In genomic region chr10:21423850-21424249, GRCh38 we compare ENCODE assay signal across 17 cellular contexts.
A peak's percentile ranks its signal among the peaks of the same experiment; 100 is the strongest.
DNase-seq lines count a peak whose midpoint lies in the region; ATAC-seq, FAIRE-seq and TF ChIP-seq lines count a peak whose summit lies in the region.
"Had no signal": no experiment of that assay in that cellular context is flagged by ENCODE, and none has a peak within 500 bp of the region (broad histone marks: within the 10 kb centered on the region; RNA-seq: fewer than 3 reads in every experiment).

No MANE protein-coding gene starts in this region.

- H4K20me1 ChIP-seq in H1 (replicated peaks in 1 of 2; ENCODE audit: control insufficient read depth in 1 of 2, insufficient read depth in 2 of 2, low read length in 2 of 2) = no peaks in the 10 kb centered on the region

- H2AFZ ChIP-seq in H1 (ENCODE audit: low read length) = 0 out of 2 replicates have a peak overlapping the region, but pooled peaks have one; percentile 43

- no peak for ATAC-seq in Panc1
- no peak for ATAC-seq in HG03432 (IDR thresholded peaks at IDR 0.05; ENCODE audit: unreplicated experiment)
- no peak for ATAC-seq in Right ventricle myocardium inferior

- H3K9ac ChIP-seq in H1 (replicated peaks in 1 of 4; ENCODE audit: extremely low read depth in 1 of 4, low read depth in 3 of 4, low read length in 3 of 4) = no peak overlapping the region

- TF ChIP-seq CTCF in A673 (conservative IDR thresholded peaks at IDR 0.05; ENCODE audit: low read depth, low read length) (no peak), Panc1 (IDR thresholded peaks at IDR 0.05) (no peak), H1 (IDR thresholded peaks at IDR 0.05; ENCODE audit: control extremely low read depth in 1 of 3, insufficient read depth in 1 of 3, low read depth in 1 of 3, low read length in 3 of 3) (no peak)

- H3K56ac ChIP-seq in H1 (replicated peaks; ENCODE audit: insufficient read length, low read depth, low read length) = no peak overlapping the region

- H3K4me1 ChIP-seq in A673 (ENCODE audit: insufficient read depth, low read length, poor library complexity, severe bottlenecking) (peaks cover 30% of the 10 kb centered on the region), Panc1 (ENCODE audit: control insufficient read depth, insufficient read depth, low read length) (peaks cover 2% of the 10 kb centered on the region; the same call in 1 of the 2 replicates), H1 (replicated peaks in 1 of 4; ENCODE audit: control insufficient read depth in 3 of 4, insufficient read depth in 4 of 4, low read length in 3 of 4) (no peaks in the 10 kb centered on the region)

- no peak overlapping the region for H3K4me3 ChIP-seq in A673 (ENCODE audit: low read depth, low read length, poor library complexity, severe bottlenecking)
- H3K4me3 ChIP-seq in Panc1 (ENCODE audit: low read depth in 2 of 2, low read length in 2 of 2) = no peak overlapping the region
- no peak overlapping the region for H3K4me3 ChIP-seq in H1 (ENCODE audit: extremely low read depth in 1 of 4, insufficient read depth in 2 of 4, low read depth in 3 of 4, low read length in 4 of 4)
- H3K4me3 ChIP-seq: HAP-1 had no signal

- H3K79me1 ChIP-seq in H1 (ENCODE audit: low read depth, low read length) = no peaks in the 10 kb centered on the region

- no peaks in the 10 kb centered on the region for H3K23me2 ChIP-seq in H1 (ENCODE audit: low read depth, low read length)

- TSS peak; percentile 79 for BruUV-seq in A673 (replicated peaks; lab: Mats Ljungman, UMichigan)
- no TSS peak for BruUV-seq in Panc1 (replicated peaks; lab: Mats Ljungman, UMichigan)

- no peak for TF ChIP-seq POLR2A in H1 (IDR thresholded peaks at IDR 0.05; ENCODE audit: control extremely low read depth in 1 of 2, low read depth in 2 of 2, low read length in 2 of 2)

- no peak overlapping the region for H2BK12ac ChIP-seq in H1 (ENCODE audit: low read depth, low read length)

- no peak overlapping the region for H3K14ac ChIP-seq in H1 (ENCODE audit: insufficient read length)

- intact Hi-C loops in A673 (cut with micrococcal nuclease; ENCODE audit: unreplicated experiment) (no loop called here), Panc1 (cut with micrococcal nuclease; ENCODE audit: unreplicated experiment) (no loop called here), Right ventricle myocardium inferior (cut with DNase I) (no loop called here)

- no peak overlapping the region for H2BK120ac ChIP-seq in H1 (replicated peaks; ENCODE audit: low read depth, low read length)

- peak overlapping the region; percentile 97; the same call in 1 of the 2 replicates for H2BK20ac ChIP-seq in H1 (ENCODE audit: low read length)

- H4K5ac ChIP-seq in H1 (ENCODE audit: insufficient read length, low read depth, low read length) = no peak overlapping the region

- H3K27me3 ChIP-seq in A673 (replicated peaks; ENCODE audit: insufficient read depth, low read depth, low read length, poor library complexity) = no peaks in the 10 kb centered on the region
- no peaks in the 10 kb centered on the region for H3K27me3 ChIP-seq in Panc1 (ENCODE audit: control insufficient read depth, insufficient read depth, low read length)
- H3K27me3 ChIP-seq in H1 (replicated peaks in 1 of 4; ENCODE audit: control insufficient read depth in 3 of 4, extremely low read depth in 1 of 4, insufficient read depth in 3 of 4, low read length in 3 of 4) = no peaks in the 10 kb centered on the region; a peak in 1 of 7 replicates

- no peak overlapping the region; the same call in 1 of the 2 replicates for H3K18ac ChIP-seq in H1 (ENCODE audit: extremely low read depth, low read length)

- no peaks in the 10 kb centered on the region for H3K79me2 ChIP-seq in H1 (ENCODE audit: control insufficient read depth in 1 of 2, insufficient read depth in 2 of 2, low read length in 2 of 2)

- H3K36me3 ChIP-seq in A673 (ENCODE audit: insufficient read depth, low read length, poor library complexity, severe bottlenecking) (no peaks in the 10 kb centered on the region), Panc1 (ENCODE audit: control insufficient read depth, insufficient read depth, low read length) (no peaks in the 10 kb centered on the region), H1 (ENCODE audit: control insufficient read depth in 2 of 4, insufficient read depth in 4 of 4, low read length in 3 of 4) (peaks cover 0 to 3% (median under 1%) of the 10 kb centered on the region in 4 experiments; a peak in 1 of 8 replicates)
- H3K36me3 ChIP-seq: HAP-1 had no signal

- no peak for TF ChIP-seq EP300 in H1 (IDR thresholded peaks at IDR 0.05; ENCODE audit: borderline replicate concordance in 1 of 2, low read depth in 2 of 2, low read length in 2 of 2)

- H2AK5ac ChIP-seq in H1 (ENCODE audit: low read depth, low read length) = no peak overlapping the region

- no peak for TF ChIP-seq RAD21 in H1 (IDR thresholded peaks at IDR 0.05 in 1 of 2, conservative IDR thresholded peaks at IDR 0.05 in 1 of 2; ENCODE audit: low read depth in 2 of 2, low read length in 2 of 2)

- H2BK15ac ChIP-seq in H1 (ENCODE audit: low read length) = no peak overlapping the region

- H3K4me2 ChIP-seq in H1 (ENCODE audit: insufficient read depth in 1 of 2, low read depth in 2 of 2, low read length in 2 of 2) = no peak overlapping the region

- H4K91ac ChIP-seq in H1 (replicated peaks; ENCODE audit: insufficient read length, low read length) = peak overlapping the region; percentile 52

- H3K23ac ChIP-seq in H1 (ENCODE audit: insufficient read length) = no peak overlapping the region

- H2BK5ac ChIP-seq in H1 (ENCODE audit: low read depth, low read length) = no peak overlapping the region; the same call in 1 of the 2 replicates

- no peaks in the 10 kb centered on the region for H3K9me3 ChIP-seq in A673 (ENCODE audit: low read depth, low read length, poor library complexity, severe bottlenecking)
- H3K9me3 ChIP-seq in Panc1 (ENCODE audit: control insufficient read depth, insufficient read depth, low read depth, low read length) = no peaks in the 10 kb centered on the region
- H3K9me3 ChIP-seq in H1 (ENCODE audit: insufficient read depth in 2 of 2, low read depth in 1 of 2, low read length in 1 of 2) = peaks cover 8 to 17% of the 10 kb centered on the region in 2 experiments
- H3K9me3 ChIP-seq: HAP-1 had no signal

- POLR2A ChIA-PET in A673 (lab: Charles Lee; ENCODE audit: low non-redundant PET) (interaction anchor here (0.6 to 0.7 kb wide), 2 partner anchors 68 to 357 kb away, joined by 3 to 4 read pairs; no protein-coding TSS in a partner anchor), Panc1 (lab: Charles Lee) (no interaction called here), H1 (lab: Charles Lee; ENCODE audit: partially characterized antibody) (no interaction called here)

- H4K8ac ChIP-seq in H1 (ENCODE audit: extremely low read depth, insufficient read depth, low read length) = no peak overlapping the region

- peak overlapping the region; percentile 92 for H3K27ac ChIP-seq in A673 (ENCODE audit: low read depth, low read length, poor library complexity, severe bottlenecking)
- peak overlapping the region; percentile 68; the same call in 1 of the 2 replicates for H3K27ac ChIP-seq in Panc1 (ENCODE audit: low read length)
- no peak overlapping the region for H3K27ac ChIP-seq in H1 (ENCODE audit: low read depth, low read length)
- H3K27ac ChIP-seq: 22Rv1 had no signal

- FAIRE-seq in H1 (lab: Jason Lieb, UNC) = no peak
- FAIRE-seq: A204.1, GM12891 had no signal

- peak; percentile 75 for DNase-seq in A673 (ENCODE audit: low spot score)
- no peak for DNase-seq in Panc1 (ENCODE audit: low read depth, low spot score)
- no peak for DNase-seq in H1 (ENCODE audit: low read depth in 1 of 2, low spot score in 2 of 2)
- DNase-seq in NCI-H1694 (lab: John Stamatoyannopoulos, UW) = no peak
- DNase-seq in Right ventricle myocardium inferior (ENCODE audit: missing footprints) = no peak
- DNase-seq: C1 segment of cervical spinal cord; Calu3; CD4-positive, alpha-beta memory T cell; COR-L47; DMS53; DMS79 treated with DMSO at 0.1 percent for 48 hours; GF-D8 had no signal

- CTCF ChIA-PET in A673 (lab: Charles Lee) = no interaction called here
- CTCF ChIA-PET in Panc1 (lab: Charles Lee) = interaction anchor here (0.7 kb wide), 1 partner anchor 79 kb away, joined by 5 read pairs; no protein-coding TSS in a partner anchor
- CTCF ChIA-PET in H1 (lab: Charles Lee; ENCODE audit: partially characterized antibody) = no interaction called here

- H3K4ac ChIP-seq in H1 (replicated peaks; ENCODE audit: insufficient read length, low read depth, low read length) = peak overlapping the region; percentile 16

- 95% methylated on average over 5 of the region's 5 CpGs; no CpG with 5 or more reads in 1 of the 2 experiments for WGBS in H1 (ENCODE audit: extremely low coverage in 1 of 2, insufficient coverage in 1 of 2, insufficient read length in 1 of 2, insufficient replicate concordance in 2 of 2, low coverage in 1 of 2, low lambda C conversion rate in 2 of 2, missing lambda C conversion rate in 1 of 2), 2 experiments

- in situ Hi-C loops in Panc1 (cut with HindIII; ENCODE audit: low pct_unique_long_range_greater_than_20kb, low sequenced_read_pairs) = no loop called here

TF ChIP-seq in H1, 55 proteins besides CTCF, POLR2A, EP300 and RAD21 (continues in another document):
- TF ChIP-seq KDM1A (IDR thresholded peaks at IDR 0.05; ENCODE audit: borderline replicate concordance, low read length) (no peak), SIX5 (IDR thresholded peaks at IDR 0.05; ENCODE audit: low read depth, low read length) (no peak), RBBP5 (IDR thresholded peaks at IDR 0.05; ENCODE audit: borderline replicate concordance, low read depth, low read length) (no peak), TAF7 (optimal IDR thresholded peaks at IDR 0.05; ENCODE audit: borderline replicate concordance, low read depth, low read length) (no peak), CBX8 (IDR thresholded peaks at IDR 0.05; ENCODE audit: borderline replicate concordance, low read depth, low read length) (no peak), TBP (IDR thresholded peaks at IDR 0.05; ENCODE audit: low read depth, low read length) (no peak), CBX5 (IDR thresholded peaks at IDR 0.05; ENCODE audit: low read depth, low read length) (no peak), MAFK (IDR thresholded peaks at IDR 0.05; ENCODE audit: low read depth, low read length) (no peak), ASH2L (IDR thresholded peaks at IDR 0.05; ENCODE audit: low read length) (no peak), SIRT6 (IDR thresholded peaks at IDR 0.05; ENCODE audit: low read length) (no peak), JUN (IDR thresholded peaks at IDR 0.05; ENCODE audit: low read depth, low read length) (no peak), HDAC6 (IDR thresholded peaks at IDR 0.05; ENCODE audit: low read depth, low read length) (no peak), RNF2 (IDR thresholded peaks at IDR 0.05; ENCODE audit: borderline replicate concordance, low read depth, low read length, missing control alignments, poor library complexity, severe bottlenecking) (no peak), JUND (IDR thresholded peaks at IDR 0.05; ENCODE audit: low read length) (no peak)
- TF ChIP-seq, protein P1, sequence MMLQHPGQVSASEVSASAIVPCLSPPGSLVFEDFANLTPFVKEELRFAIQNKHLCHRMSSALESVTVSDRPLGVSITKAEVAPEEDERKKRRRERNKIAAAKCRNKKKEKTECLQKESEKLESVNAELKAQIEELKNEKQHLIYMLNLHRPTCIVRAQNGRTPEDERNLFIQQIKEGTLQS (IDR thresholded peaks at IDR 0.05; ENCODE audit: insufficient read depth, low read depth, low read length) = no peak
